Comparison of ENCODE assay signal across 10 cellular contexts in genomic region chr20:62141043-62141396, GRCh38. TPM values are rescaled to one million over a fixed set of nuclear protein-coding genes. Genes with fewer than 3 reads are reported as not detected.
DNase-seq lines count a peak whose midpoint lies in the region; ATAC-seq and TF ChIP-seq lines count a peak whose summit lies in the region.
"Had no signal": no experiment of that assay in that cellular context is flagged by ENCODE, and none has a peak within 500 bp of the region (broad histone marks: within the 10 kb centered on the region; RNA-seq: fewer than 3 reads in every experiment).

No MANE protein-coding gene starts in this region.

- no TSS peak for BruUV-seq in Caco-2 (replicated peaks; lab: Mats Ljungman, UMichigan)
- no TSS peak for BruUV-seq in OCI-LY7 (replicated peaks; lab: Mats Ljungman, UMichigan)

- H2AFZ ChIP-seq in OCI-LY7 (ENCODE audit: low read length) (no peak overlapping the region), parathyroid adenoma (no peak overlapping the region)

- no peaks in the 10 kb centered on the region for H3K9me3 ChIP-seq in Caco-2
- H3K9me3 ChIP-seq in OCI-LY7 (ENCODE audit: low read length): no peaks in the 10 kb centered on the region
- H3K9me3 ChIP-seq in parathyroid adenoma (ENCODE audit: control insufficient read depth, low read length): no peaks in the 10 kb centered on the region

- H3K27me3 Mint-ChIP-seq in Caco-2 (ENCODE audit: insufficient read depth, unreplicated experiment): no peaks in the 10 kb centered on the region

- DNase-seq in Caco-2 (no peak), OCI-LY7 (ENCODE audit: low spot score) (no peak), epithelial cell of prostate (ENCODE audit: low read depth, low spot score) (no peak), DMS79 treated with DMSO at 0.1 percent for 48 hours (lab: John Stamatoyannopoulos, UW) (no peak), glomerular visceral epithelial cell (ENCODE audit: extremely low spot score) (no peak), omental fat pad (ENCODE audit: low spot score) (no peak), C1 segment of cervical spinal cord (lab: John Stamatoyannopoulos, UW) (no peak)
- DNase-seq: activated CD4-positive, CD25-positive, alpha-beta regulatory T cell treated with anti-CD3 and anti-CD28 coated beads, Interleukin-2, amount 50 U/mL, for 72 hours; NCI-H2029 had no signal

- no peaks in the 10 kb centered on the region for H3K9me3 Mint-ChIP-seq in Caco-2 (ENCODE audit: unreplicated experiment)

- H4K20me1 ChIP-seq in OCI-LY7 (ENCODE audit: insufficient read depth, low read length): peaks cover 29% of the 10 kb centered on the region

- no peak overlapping the region for H3K27ac ChIP-seq in OCI-LY7 (ENCODE audit: low read depth, low read length, poor library complexity, severe bottlenecking)
- H3K27ac ChIP-seq in epithelial cell of prostate: peak overlapping the region; percentile 84
- H3K27ac ChIP-seq in parathyroid adenoma: no peak overlapping the region

- H3K4me1 Mint-ChIP-seq in Caco-2 (ENCODE audit: low read depth, unreplicated experiment): peaks cover 25% of the 10 kb centered on the region

- peak overlapping the region; percentile 91 for H3K4me3 Mint-ChIP-seq in Caco-2 (ENCODE audit: unreplicated experiment)

- H3K9me2 ChIP-seq in OCI-LY7 (ENCODE audit: insufficient read depth, low read length): no peaks in the 10 kb centered on the region

- no peak overlapping the region for H3K9ac ChIP-seq in parathyroid adenoma

- H3K4me2 ChIP-seq in OCI-LY7 (ENCODE audit: low read length) (peak overlapping the region; percentile 78), parathyroid adenoma (ENCODE audit: low read length) (peak overlapping the region; percentile 71)

- peaks cover 18% of the 10 kb centered on the region for H3K36me3 ChIP-seq in Caco-2 (ENCODE audit: control insufficient read depth, insufficient read depth, low read length)
- peaks cover 65% of the 10 kb centered on the region for H3K36me3 ChIP-seq in OCI-LY7 (ENCODE audit: insufficient read depth, low read length)
- no peaks in the 10 kb centered on the region for H3K36me3 ChIP-seq in parathyroid adenoma (ENCODE audit: control insufficient read depth, insufficient read depth, low read length)

- no peak overlapping the region for H3K27ac Mint-ChIP-seq in Caco-2 (ENCODE audit: unreplicated experiment)

- H3K4me3 ChIP-seq in Caco-2 (ENCODE audit: low read depth, low read length) (0 out of 2 replicates have a peak overlapping the region, but pooled peaks have one; percentile 2), OCI-LY7 (ENCODE audit: low read depth, low read length, poor library complexity, severe bottlenecking) (peak overlapping the region; percentile 98), parathyroid adenoma (ENCODE audit: low read depth, low read length) (no peak overlapping the region)

- CTCF ChIA-PET in Caco-2 (lab: Charles Lee): no interaction called here
- CTCF ChIA-PET in OCI-LY7 (lab: Charles Lee; ENCODE audit: unreplicated experiment): no interaction called here

- H3K4me1 ChIP-seq in Caco-2: peaks cover 23% of the 10 kb centered on the region
- H3K4me1 ChIP-seq in OCI-LY7 (ENCODE audit: insufficient read depth, low read length, poor library complexity, severe bottlenecking): peaks cover 25% of the 10 kb centered on the region
- H3K4me1 ChIP-seq in parathyroid adenoma: peaks cover 14% of the 10 kb centered on the region

- peaks cover 49% of the 10 kb centered on the region for H3K79me2 ChIP-seq in OCI-LY7 (ENCODE audit: insufficient read depth, low read depth, low read length)
- peaks cover 26% of the 10 kb centered on the region for H3K79me2 ChIP-seq in parathyroid adenoma

- H3K36me3 Mint-ChIP-seq in Caco-2 (ENCODE audit: insufficient read depth, unreplicated experiment): peaks cover 93% of the 10 kb centered on the region

- POLR2A ChIA-PET in Caco-2 (lab: Charles Lee): interaction anchor here (1.4 kb wide), 1 partner anchor 74 kb away, joined by 5 read pairs; no protein-coding TSS in a partner anchor
- POLR2A ChIA-PET in OCI-LY7 (lab: Charles Lee): interaction anchor here (1.0 kb wide), 1 partner anchor 11 kb away, joined by 3 read pairs; no protein-coding TSS in a partner anchor

- H3K27me3 ChIP-seq in Caco-2 (replicated peaks; ENCODE audit: control insufficient read depth, insufficient read depth, low read length) (no peaks in the 10 kb centered on the region), parathyroid adenoma (ENCODE audit: control insufficient read depth, insufficient read depth, low read length) (no peaks in the 10 kb centered on the region)

- intact Hi-C loops in Caco-2 (cut with micrococcal nuclease; ENCODE audit: unreplicated experiment) (loop anchor here (5.0 to 10.0 kb wide), 2 partner anchors 96 to 264 kb away; partner anchors contain the start of genes CABLES2 and OSBPL2), OCI-LY7 (cut with micrococcal nuclease; ENCODE audit: unreplicated experiment) (loop anchor here (5.0 kb wide), 1 partner anchor 74 kb away; the partner anchor contains the start of gene TAF4)

- no peak for ATAC-seq in omental fat pad (ENCODE audit: low FRiP score)

- no peak for TF ChIP-seq CTCF in Caco-2 (IDR thresholded peaks at IDR 0.05; ENCODE audit: insufficient read depth in 1 of 2, low read depth in 1 of 2, low read length in 1 of 2, severe bottlenecking in 1 of 2, unreplicated experiment in 1 of 2)
- TF ChIP-seq CTCF in OCI-LY7 (conservative IDR thresholded peaks at IDR 0.05; ENCODE audit: low read length): no peak
- no peak for TF ChIP-seq CTCF in parathyroid adenoma (IDR thresholded peaks at IDR 0.05)
- no peak for TF ChIP-seq CTCF in omental fat pad (IDR thresholded peaks at IDR 0.05)

RNA-seq across cellular contexts. Expression of gene PSMA7, which starts 2.2 kb away (rescaled TPM):
- total RNA-seq in Caco-2 (2022) (702 and 760 TPM in 2 replicates), OCI-LY7 (2022) (223 and 266 TPM in 2 replicates), omental fat pad (100 to 1,000 TPM; 345 to 725 (median 409) TPM)
- 247 and 362 TPM in 2 replicates for total RNA-seq in OCI-LY7 (2014; rRNA removed; shearing (Covaris generic))

RNA-seq across cellular contexts. Expression of gene SS18L1, which starts 2.5 kb away (rescaled TPM):
- total RNA-seq in Caco-2 (2022) (46.4 and 52.1 TPM in 2 replicates), OCI-LY7 (2022) (16.8 and 17.7 TPM in 2 replicates), omental fat pad (10 to 100 TPM; 10.3 to 23.4 (median 12.3) TPM)
- total RNA-seq in OCI-LY7 (2014; rRNA removed; shearing (Covaris generic)): 13.0 and 17.0 TPM in 2 replicates

RNA-seq across cellular contexts. Expression of gene LSM14B, which starts 18.7 kb away (rescaled TPM):
- total RNA-seq in Caco-2 (2022) (143 and 154 TPM in 2 replicates), OCI-LY7 (2022) (53.7 and 54.4 TPM in 2 replicates), omental fat pad (10 to 100 TPM; 13.1 to 23.8 (median 16.0) TPM)
- 44.7 and 54.2 TPM in 2 replicates for total RNA-seq in OCI-LY7 (2014; rRNA removed; shearing (Covaris generic))

RNA-seq across cellular contexts. Expression of gene MTG2, which starts 41.8 kb away (rescaled TPM):
- total RNA-seq in Caco-2 (2022) (110 and 111 TPM in 2 replicates), OCI-LY7 (2022) (37.5 and 38.6 TPM in 2 replicates), omental fat pad (10 to 100 TPM; 19.3 to 32.5 (median 26.3) TPM)
- 20.3 and 24.1 TPM in 2 replicates for total RNA-seq in OCI-LY7 (2014; rRNA removed; shearing (Covaris generic))
